34 cellular contexts compared by ENCODE assay signal in genomic region chr16:87472935-87473334, GRCh38.
"Had no signal": no experiment of that assay in that cellular context is flagged by ENCODE, and none has a peak within 500 bp of the region (broad histone marks: within the 10 kb centered on the region; RNA-seq: fewer than 3 reads in every experiment).

No MANE protein-coding gene starts in this region.

- H3K9me3 Mint-ChIP-seq: activated B cell treated with CpG ODN at 0.5 μM for 24 hours; activated CD4-positive, alpha-beta memory T cell treated with anti-CD3 and anti-CD28 coated beads for 36 hours; activated CD4-positive, alpha-beta T cell treated with anti-CD3 and anti-CD28 coated beads, Interleukin-2, amount 10 ng/mL, durations not matched to agents 24 days and 14 days; activated CD8-positive, alpha-beta T cell treated with anti-CD3 and anti-CD28 coated beads for 36 hours; activated naive CD4-positive, alpha-beta T cell treated with anti-CD3 and anti-CD28 coated beads for 36 hours; activated naive CD4-positive, alpha-beta T cell treated with anti-CD3 and anti-CD28 coated beads, Interleukin-2, amount 50 U/mL, for 72 hours; activated naive CD8-positive, alpha-beta T cell treated with anti-CD3 and anti-CD28 coated beads for 36 hours; activated T-cell treated with anti-CD3 and anti-CD28 coated beads, Interleukin-2, amount 50 U/mL, for 4 hours; activated T-cell treated with anti-CD3 and anti-CD28 coated beads, Interleukin-2, amount 50 U/mL, for 72 hours; activated T-helper 1 cell treated with anti-CD3 and anti-CD28 coated beads, Interleukin-12 subunit alpha, Interleukin-12 subunit beta, Interleukin-2, Interleukin-4 antibody, amounts not matched to agents 30 ng/mL and 10 ng/mL and 1 ng/mL, durations not matched to agents 14 hours and 24 hours and 36 hours; activated T-helper 17 cell treated with anti-CD3 and anti-CD28 coated beads, Interleukin-2, amount 50 U/mL, for 72 hours; T-helper 1 cell treated with Interleukin-12 subunit alpha and Interleukin-12 subunit beta and Interleukin-4 antibody, amounts not matched to agents 30 μg/mL and 1 μg/mL, for 36 hours; T-helper 2 cell treated with Interferon-gamma antibody and Interleukin-4, amounts not matched to agents 5 μg/mL and 100 μg/mL, for 36 hours had no signal

- H3K4me1 Mint-ChIP-seq: activated CD4-positive, alpha-beta T cell treated with anti-CD3 and anti-CD28 coated beads, Interleukin-2, amount 10 ng/mL, durations not matched to agents 24 days and 14 days had no signal

- DNase-seq: activated B cell treated with CpG ODN at 0.5 μM for 24 hours; activated CD4-positive, alpha-beta memory T cell treated with anti-CD3 and anti-CD28 coated beads for 36 hours; activated CD4-positive, alpha-beta T cell treated with anti-CD3 and anti-CD28 coated beads for 4 hours; activated CD4-positive, alpha-beta T cell treated with anti-CD3 and anti-CD28 coated beads, Interleukin-2, amount 10 ng/mL, durations not matched to agents 24 days and 14 days; activated CD4-positive, alpha-beta T cell treated with anti-CD3 and anti-CD28 coated beads, Interleukin-2, amount 50 U/mL, for 1 hour; activated CD4-positive, alpha-beta T cell treated with anti-CD3 and anti-CD28 coated beads, Interleukin-2, amount 50 U/mL, for 4 hours; activated CD4-positive, CD25-positive, alpha-beta regulatory T cell treated with anti-CD3 and anti-CD28 coated beads, Interleukin-2, amount 50 U/mL, for 72 hours; activated CD8-positive, alpha-beta memory T cell treated with anti-CD3 and anti-CD28 coated beads, Interleukin-2, amount 50 U/mL, for 4 hours; activated CD8-positive, alpha-beta T cell treated with anti-CD3 and anti-CD28 coated beads for 36 hours; activated effector memory CD4-positive, alpha-beta T cell treated with anti-CD3 and anti-CD28 coated beads, Interleukin-2, amount 50 U/mL, for 16 hours; activated gamma-delta T cell treated with Interleukin-2 at 50 U/mL for 16 hours; activated naive CD4-positive, alpha-beta T cell; activated naive CD4-positive, alpha-beta T cell treated with anti-CD3 and anti-CD28 coated beads for 36 hours; activated naive CD4-positive, alpha-beta T cell treated with anti-CD3 and anti-CD28 coated beads, Interleukin-2, amount 50 U/mL, for 16 hours; activated naive CD8-positive, alpha-beta T cell treated with anti-CD3 and anti-CD28 coated beads for 36 hours; activated T-cell treated with anti-CD3 and anti-CD28 coated beads for 4 hours; activated T-cell treated with anti-CD3 and anti-CD28 coated beads, Interleukin-2, amount 50 U/mL, for 1 hour; activated T-cell treated with anti-CD3 and anti-CD28 coated beads, Interleukin-2, amount 50 U/mL, for 4 hours; activated T-cell treated with anti-CD3 and anti-CD28 coated beads, Interleukin-2, amount 50 U/mL, for 72 hours; adrenal gland; amniotic stem cell; aorta; body of pancreas; brain microvascular endothelial cell; central memory CD4-positive, alpha-beta T cell; T-helper 2 cell; T-helper 9 cell had no signal

- H3K36me3 Mint-ChIP-seq: activated naive CD4-positive, alpha-beta T cell treated with anti-CD3 and anti-CD28 coated beads, Interleukin-2, amount 50 U/mL, for 72 hours had no signal

- H3K4me3 ChIP-seq: adrenal gland, body of pancreas, breast epithelium had no signal

- H3K27me3 ChIP-seq: adrenal gland, body of pancreas, brain microvascular endothelial cell, breast epithelium had no signal

- H3K27me3 Mint-ChIP-seq: activated CD4-positive, alpha-beta memory T cell treated with anti-CD3 and anti-CD28 coated beads for 36 hours; activated CD8-positive, alpha-beta T cell treated with anti-CD3 and anti-CD28 coated beads for 36 hours; activated naive CD8-positive, alpha-beta T cell treated with anti-CD3 and anti-CD28 coated beads for 36 hours; activated T-helper 17 cell treated with anti-CD3 and anti-CD28 coated beads, Interleukin-2, amount 50 U/mL, for 72 hours had no signal

- H3K4me3 Mint-ChIP-seq: activated B cell treated with CpG ODN at 0.5 μM for 24 hours; activated CD4-positive, alpha-beta memory T cell treated with anti-CD3 and anti-CD28 coated beads for 36 hours; activated CD4-positive, alpha-beta T cell treated with anti-CD3 and anti-CD28 coated beads, Interleukin-2, amount 10 ng/mL, durations not matched to agents 24 days and 14 days; activated CD8-positive, alpha-beta T cell treated with anti-CD3 and anti-CD28 coated beads for 36 hours; activated naive CD4-positive, alpha-beta T cell treated with anti-CD3 and anti-CD28 coated beads for 36 hours; activated naive CD8-positive, alpha-beta T cell treated with anti-CD3 and anti-CD28 coated beads for 36 hours; activated T-cell treated with anti-CD3 and anti-CD28 coated beads, Interleukin-2, amount 50 U/mL, for 4 hours; activated T-cell treated with anti-CD3 and anti-CD28 coated beads, Interleukin-2, amount 50 U/mL, for 72 hours; activated T-helper 1 cell treated with anti-CD3 and anti-CD28 coated beads, Interleukin-12 subunit alpha, Interleukin-12 subunit beta, Interleukin-2, Interleukin-4 antibody, amounts not matched to agents 30 ng/mL and 10 ng/mL and 1 ng/mL, durations not matched to agents 14 hours and 24 hours and 36 hours; activated T-helper 17 cell treated with anti-CD3 and anti-CD28 coated beads, Interleukin-2, amount 50 U/mL, for 72 hours; T-helper 1 cell treated with Interleukin-12 subunit alpha and Interleukin-12 subunit beta and Interleukin-4 antibody, amounts not matched to agents 30 μg/mL and 1 μg/mL, for 36 hours; T-helper 2 cell treated with Interferon-gamma antibody and Interleukin-4, amounts not matched to agents 5 μg/mL and 100 μg/mL, for 36 hours had no signal

- H3K27ac Mint-ChIP-seq: activated B cell treated with CpG ODN at 0.5 μM for 24 hours; activated CD4-positive, alpha-beta memory T cell treated with anti-CD3 and anti-CD28 coated beads for 36 hours; activated CD4-positive, alpha-beta T cell treated with anti-CD3 and anti-CD28 coated beads, Interleukin-2, amount 10 ng/mL, durations not matched to agents 24 days and 14 days; activated CD8-positive, alpha-beta T cell treated with anti-CD3 and anti-CD28 coated beads for 36 hours; activated naive CD4-positive, alpha-beta T cell treated with anti-CD3 and anti-CD28 coated beads for 36 hours; activated naive CD4-positive, alpha-beta T cell treated with anti-CD3 and anti-CD28 coated beads, Interleukin-2, amount 50 U/mL, for 72 hours; activated naive CD8-positive, alpha-beta T cell treated with anti-CD3 and anti-CD28 coated beads for 36 hours; activated T-cell treated with anti-CD3 and anti-CD28 coated beads, Interleukin-2, amount 50 U/mL, for 72 hours; activated T-helper 1 cell treated with anti-CD3 and anti-CD28 coated beads, Interleukin-12 subunit alpha, Interleukin-12 subunit beta, Interleukin-2, Interleukin-4 antibody, amounts not matched to agents 30 ng/mL and 10 ng/mL and 1 ng/mL, durations not matched to agents 14 hours and 24 hours and 36 hours; activated T-helper 17 cell treated with anti-CD3 and anti-CD28 coated beads, Interleukin-2, amount 50 U/mL, for 72 hours; T-helper 1 cell treated with Interleukin-12 subunit alpha and Interleukin-12 subunit beta and Interleukin-4 antibody, amounts not matched to agents 30 μg/mL and 1 μg/mL, for 36 hours; T-helper 2 cell treated with Interferon-gamma antibody and Interleukin-4, amounts not matched to agents 5 μg/mL and 100 μg/mL, for 36 hours had no signal

- H3K27ac ChIP-seq: body of pancreas, brain microvascular endothelial cell, breast epithelium, VCaP had no signal

- ATAC-seq: activated CD8-positive, alpha-beta T cell treated with anti-CD3 and anti-CD28 coated beads for 36 hours; activated naive CD4-positive, alpha-beta T cell treated with anti-CD3 and anti-CD28 coated beads, Interleukin-2, amount 50 U/mL, for 72 hours; activated T-cell treated with anti-CD3 and anti-CD28 coated beads, Interleukin-2, amount 50 U/mL, for 4 hours; activated T-cell treated with anti-CD3 and anti-CD28 coated beads, Interleukin-2, amount 50 U/mL, for 72 hours; activated T-helper 17 cell treated with anti-CD3 and anti-CD28 coated beads, Interleukin-2, amount 50 U/mL, for 72 hours; body of pancreas had no signal

- H3K9me3 ChIP-seq: adrenal gland, body of pancreas, breast epithelium had no signal

- H3K36me3 ChIP-seq: adrenal gland, brain microvascular endothelial cell, breast epithelium had no signal
